Comparison of ENCODE assay signal across 8 cellular contexts in the genomic region with DNA sequence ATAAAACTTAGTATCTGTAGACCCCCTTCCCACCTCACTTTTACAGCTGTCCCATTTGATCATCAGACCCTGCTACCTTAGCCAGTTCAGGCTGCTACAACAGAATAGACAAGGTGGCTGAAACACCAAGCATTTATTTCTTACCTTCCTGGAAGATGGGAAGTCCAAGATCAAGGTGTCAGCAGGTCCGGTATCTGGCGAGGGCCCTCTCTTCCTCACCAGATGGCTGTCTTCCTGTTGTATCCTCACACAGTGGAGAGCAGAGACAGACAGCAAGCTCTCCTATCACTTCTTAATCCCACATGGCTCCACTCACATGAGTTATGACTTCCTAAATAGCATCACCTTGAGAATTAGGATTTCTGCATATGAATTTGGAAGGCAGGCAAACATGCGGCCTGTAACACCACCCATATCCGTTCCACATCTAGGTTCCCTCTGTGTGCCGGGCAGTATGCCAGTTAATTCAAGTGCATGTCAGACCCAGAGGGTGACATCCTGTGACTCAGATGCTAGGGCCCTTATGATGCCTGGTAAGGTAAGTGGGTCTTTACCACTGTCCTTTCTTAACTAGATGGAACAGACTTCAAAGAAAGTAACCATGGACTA. TPM values are rescaled to one million over a fixed set of nuclear protein-coding genes. Genes with fewer than 3 reads are reported as not detected.
DNase-seq lines count a peak whose midpoint lies in the region; ATAC-seq and TF ChIP-seq lines count a peak whose summit lies in the region.

No MANE protein-coding gene starts in this region.

- no peaks in the 10 kb centered on the region for H3K79me1 ChIP-seq in neuronal stem cell (ENCODE audit: low read depth, low read length)

- H2BK5ac ChIP-seq in neuronal stem cell (ENCODE audit: low read length) = no peak overlapping the region

- H3K18ac ChIP-seq in neuronal stem cell (ENCODE audit: low read length) = no peak overlapping the region

- CTCF ChIA-PET in activated CD8-positive, alpha-beta T cell treated with anti-CD3 and anti-CD28 coated beads for 36 hours (lab: Charles Lee) = interaction anchor here (1.4 kb wide), 1 partner anchor 10 kb away, joined by 4 read pairs; no protein-coding TSS in a partner anchor

- peak; percentile 92 for ATAC-seq in activated CD8-positive, alpha-beta T cell treated with anti-CD3 and anti-CD28 coated beads for 36 hours
- no peak for ATAC-seq in GM19467 (IDR thresholded peaks at IDR 0.05; ENCODE audit: unreplicated experiment)

- no peaks in the 10 kb centered on the region for H3K9me3 ChIP-seq in neuronal stem cell (replicated peaks in 1 of 2; ENCODE audit: control insufficient read depth in 2 of 2, insufficient read depth in 1 of 2, low read depth in 1 of 2, low read length in 2 of 2)

- DNase-seq in CD1c-positive myeloid dendritic cell (ENCODE audit: extremely low spot score) (peak; percentile 6), LHCN-M2 (ENCODE audit: low read depth) (peak; percentile 81), foreskin fibroblast (peak; percentile 65 to 76), NCI-H1105 (lab: John Stamatoyannopoulos, UW) (no peak), neuronal stem cell (ENCODE audit: low spot score) (no peak)
- DNase-seq in activated CD8-positive, alpha-beta T cell treated with anti-CD3 and anti-CD28 coated beads for 36 hours = peak; percentile 71
- peak in 2 of 3 donors; percentile 4 to 11 for DNase-seq in stimulated activated CD4-positive, alpha-beta T cell treated with anti-CD3 and anti-CD28 coated beads, TNF-alpha, amount 100 ng/mL, for 48 hours (ENCODE audit: low read depth in 3 of 3)

- H2AFZ ChIP-seq in neuronal stem cell (ENCODE audit: low read length) = no peak overlapping the region

- no peak overlapping the region for H3K4me3 Mint-ChIP-seq in activated CD8-positive, alpha-beta T cell treated with anti-CD3 and anti-CD28 coated beads for 36 hours

- H3K4me2 ChIP-seq in neuronal stem cell (ENCODE audit: insufficient read depth, low read length, poor library complexity, severe bottlenecking) = no peak overlapping the region

- H2BK12ac ChIP-seq in neuronal stem cell (ENCODE audit: low read length) = no peak overlapping the region

- no peak overlapping the region for H3K4ac ChIP-seq in neuronal stem cell (ENCODE audit: low read length)

- H2AK5ac ChIP-seq in neuronal stem cell (ENCODE audit: low read depth, low read length) = no peak overlapping the region

- peaks cover 7% of the 10 kb centered on the region for H3K27me3 Mint-ChIP-seq in activated CD8-positive, alpha-beta T cell treated with anti-CD3 and anti-CD28 coated beads for 36 hours

- H4K91ac ChIP-seq in neuronal stem cell (ENCODE audit: low read depth, low read length, poor library complexity) = no peak overlapping the region

- H3K36me3 Mint-ChIP-seq in activated CD8-positive, alpha-beta T cell treated with anti-CD3 and anti-CD28 coated beads for 36 hours (ENCODE audit: low read depth) = no peaks in the 10 kb centered on the region

- no peaks in the 10 kb centered on the region for H3K9me3 Mint-ChIP-seq in activated CD8-positive, alpha-beta T cell treated with anti-CD3 and anti-CD28 coated beads for 36 hours

- H3K4me3 ChIP-seq in foreskin fibroblast (ENCODE audit: low read depth in 1 of 2, low read length in 2 of 2) (no peak overlapping the region), neuronal stem cell (ENCODE audit: low read length in 2 of 2) (no peak overlapping the region)

- POLR2A ChIA-PET in activated CD8-positive, alpha-beta T cell treated with anti-CD3 and anti-CD28 coated beads for 36 hours (lab: Charles Lee) = no interaction called here

- no CpG with 5 or more reads among the region's 5 CpGs for WGBS in neuronal stem cell (ENCODE audit: extremely low coverage in 2 of 2, insufficient read length in 2 of 2, insufficient replicate concordance in 1 of 2), 2 donors

- H3K23ac ChIP-seq in neuronal stem cell (ENCODE audit: low read depth, low read length, poor library complexity) = no peak overlapping the region

- no peak overlapping the region for H2BK120ac ChIP-seq in neuronal stem cell (ENCODE audit: low read depth, low read length)

- no peak overlapping the region for H3K14ac ChIP-seq in neuronal stem cell (ENCODE audit: low read length)

- H3K36me3 ChIP-seq in neuronal stem cell (replicated peaks in 1 of 2; ENCODE audit: control insufficient read depth in 2 of 2, insufficient read depth in 2 of 2, low read length in 2 of 2) = no peaks in the 10 kb centered on the region

- no peak overlapping the region for H2BK15ac ChIP-seq in neuronal stem cell (ENCODE audit: low read length)

- H4K8ac ChIP-seq in neuronal stem cell (ENCODE audit: low read depth, low read length) = no peak overlapping the region

- intact Hi-C loops in activated CD8-positive, alpha-beta T cell treated with anti-CD3 and anti-CD28 coated beads for 36 hours (cut with micrococcal nuclease) = no loop called here

- H3K27ac Mint-ChIP-seq in activated CD8-positive, alpha-beta T cell treated with anti-CD3 and anti-CD28 coated beads for 36 hours = no peak overlapping the region

- H3K27me3 ChIP-seq in neuronal stem cell (ENCODE audit: control insufficient read depth in 3 of 3, insufficient read depth in 3 of 3, low read depth in 1 of 3, low read length in 3 of 3) = peaks cover 0 to 18% (median 0%) of the 10 kb centered on the region in 3 experiments

- no peaks in the 10 kb centered on the region for H3K4me1 ChIP-seq in neuronal stem cell (ENCODE audit: control insufficient read depth in 2 of 2, insufficient read depth in 1 of 2, low read depth in 1 of 2, low read length in 2 of 2)

- no peak overlapping the region for H3K27ac ChIP-seq in neuronal stem cell (replicated peaks; ENCODE audit: low read length)

- H3K4me1 Mint-ChIP-seq in activated CD8-positive, alpha-beta T cell treated with anti-CD3 and anti-CD28 coated beads for 36 hours (ENCODE audit: low read depth) = peaks cover 12% of the 10 kb centered on the region

- no peak for TF ChIP-seq CTCF in activated CD8-positive, alpha-beta T cell treated with anti-CD3 and anti-CD28 coated beads for 36 hours (IDR thresholded peaks at IDR 0.05)
- no peak for TF ChIP-seq CTCF in foreskin fibroblast (IDR thresholded peaks at IDR 0.05; ENCODE audit: low read depth, low read length)

- no peak overlapping the region for H3K9ac ChIP-seq in neuronal stem cell (ENCODE audit: low read depth, low read length, poor library complexity)

RNA-seq across cellular contexts. Expression of a gene that starts 2.1 kb away (rescaled TPM):
- total RNA-seq in LHCN-M2 (2014; rRNA removed) = 1.3 and 2.8 TPM in 2 replicates
- 1.3 TPM for polyA plus RNA-seq in LHCN-M2 (2012)
- total RNA-seq in activated CD8-positive, alpha-beta T cell treated with anti-CD3 and anti-CD28 coated beads for 36 hours = not detected
- not detected for polyA plus RNA-seq in neuronal stem cell (2013, experiment 1 of 2)
- polyA plus RNA-seq in neuronal stem cell (2013, experiment 2 of 2) = not detected

RNA-seq across cellular contexts. Expression of a gene that starts 27.1 kb away (rescaled TPM):
- total RNA-seq in LHCN-M2 (2014; rRNA removed) = 1.2 and 1.3 TPM in 2 replicates
- 2.4 TPM for polyA plus RNA-seq in LHCN-M2 (2012)
- not detected for total RNA-seq in activated CD8-positive, alpha-beta T cell treated with anti-CD3 and anti-CD28 coated beads for 36 hours
- 0.04 TPM for polyA plus RNA-seq in neuronal stem cell (2013, experiment 1 of 2)
- polyA plus RNA-seq in neuronal stem cell (2013, experiment 2 of 2) = not detected

RNA-seq across cellular contexts. Expression of a gene that starts 31.6 kb away (rescaled TPM):
- 46.6 and 50.9 TPM in 2 replicates for total RNA-seq in LHCN-M2 (2014; rRNA removed)
- 12.6 TPM for polyA plus RNA-seq in LHCN-M2 (2012)
- total RNA-seq in activated CD8-positive, alpha-beta T cell treated with anti-CD3 and anti-CD28 coated beads for 36 hours = 1 to 10 TPM; 1.9 TPM
- 4.7 TPM for polyA plus RNA-seq in neuronal stem cell (2013, experiment 1 of 2)
- 4.9 TPM for polyA plus RNA-seq in neuronal stem cell (2013, experiment 2 of 2)

RNA-seq across cellular contexts. Expression of a gene that starts 46.0 kb away (rescaled TPM):
- total RNA-seq in LHCN-M2 (2014; rRNA removed) = 7.6 and 8.1 TPM in 2 replicates
- polyA plus RNA-seq in LHCN-M2 (2012) = 10.8 TPM
- total RNA-seq in activated CD8-positive, alpha-beta T cell treated with anti-CD3 and anti-CD28 coated beads for 36 hours = under 1 TPM; 0.38 to 0.67 TPM
- polyA plus RNA-seq in neuronal stem cell (2013, experiment 1 of 2) = not detected
- polyA plus RNA-seq in neuronal stem cell (2013, experiment 2 of 2) = 0.03 TPM

Comparison
In these comparisons a context has a peak if more than half of its experiments do, and no peak if none do; other contexts are left out.
1. DNase-seq: peak in CD1c-positive myeloid dendritic cell (single experiment), LHCN-M2 (single experiment), activated CD8-positive, alpha-beta T cell treated with anti-CD3 and anti-CD28 coated beads for 36 hours (single experiment), foreskin fibroblast (2 of 2) and stimulated activated CD4-positive, alpha-beta T cell treated with anti-CD3 and anti-CD28 coated beads, TNF-alpha, amount 100 ng/mL, for 48 hours (2 of 3); none in NCI-H1105 (single experiment) and neuronal stem cell (single experiment).
2. RNA of a gene that starts 31.6 kb away (total RNA-seq): 46.6 to 50.9 TPM in LHCN-M2; 1.9 TPM in activated CD8-positive, alpha-beta T cell treated with anti-CD3 and anti-CD28 coated beads for 36 hours; every median in the first group is over 10 times any median in the second.